Comparison of ENCODE assay signal across 19 cellular contexts in the genomic region with DNA sequence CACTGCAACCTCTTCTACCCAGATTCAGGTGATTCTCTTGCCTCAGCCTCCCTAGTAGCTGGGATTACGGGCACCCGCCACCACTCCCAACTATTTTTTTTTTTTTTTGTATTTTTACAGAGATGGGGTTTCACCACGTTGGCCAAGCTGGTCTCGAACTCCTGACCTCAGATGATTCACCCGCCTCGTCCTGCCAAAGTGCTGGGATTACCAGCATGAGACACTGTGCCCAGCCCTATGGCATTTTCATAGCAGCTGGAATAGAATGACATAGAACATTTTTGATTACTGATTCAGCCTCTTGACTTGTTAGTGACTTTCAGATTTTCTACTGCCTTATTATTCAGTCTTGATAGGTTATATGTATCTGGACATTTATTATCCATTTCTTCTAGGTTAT.
DNase-seq lines count a peak whose midpoint lies in the region; ATAC-seq, FAIRE-seq and TF ChIP-seq lines count a peak whose summit lies in the region.
"Had no signal": no experiment of that assay in that cellular context is flagged by ENCODE, and none has a peak within 500 bp of the region (broad histone marks: within the 10 kb centered on the region; RNA-seq: fewer than 3 reads in every experiment).

No MANE protein-coding gene starts in this region.

- no peaks in the 10 kb centered on the region for H3F3A ChIP-seq in GM23338 (replicated peaks; ENCODE audit: low read depth)

- H3K27me3 ChIP-seq in bronchial epithelial cell (ENCODE audit: control insufficient read depth, insufficient read depth, low read length) = no peaks in the 10 kb centered on the region
- no peaks in the 10 kb centered on the region for H3K27me3 ChIP-seq in GM23338 (ENCODE audit: insufficient read depth)

- no peak overlapping the region for H3K4me2 ChIP-seq in GM23338
- H3K4me2 ChIP-seq: A549 had no signal

- TF ChIP-seq POLR2A in H54 (IDR thresholded peaks at IDR 0.05; ENCODE audit: low read depth, low read length) = no peak

- no peak overlapping the region for H3K4me3 Mint-ChIP-seq in T-cell
- H3K4me3 Mint-ChIP-seq in GM23338 = no peak overlapping the region
- H3K4me3 Mint-ChIP-seq: CD4-positive, alpha-beta T cell; H9 had no signal

- H4K20me1 ChIP-seq in GM23338 (replicated peaks; ENCODE audit: insufficient read depth) = no peaks in the 10 kb centered on the region

- 0 out of 2 replicates have a peak, but pooled peaks cover 5% of the 10 kb centered on the region for H3K9me2 ChIP-seq in GM23338 (ENCODE audit: insufficient read depth)

- H3K36me3 Mint-ChIP-seq in T-cell (no peaks in the 10 kb centered on the region), GM23338 (ENCODE audit: low read depth) (no peaks in the 10 kb centered on the region; the same call in 2 of the 3 replicates)

- H3K9me3 Mint-ChIP-seq in T-cell (peaks cover 19 to 28% (median 21%) of the 10 kb centered on the region in 3 donors), GM23338 (peaks cover 3% of the 10 kb centered on the region; the same call in 2 of the 3 replicates)

- no peak for ATAC-seq in HG02678 (IDR thresholded peaks at IDR 0.05; ENCODE audit: unreplicated experiment)
- ATAC-seq in T-cell (replicated peaks in 1 of 4) = no peak
- no peak for ATAC-seq in GM23338
- ATAC-seq: A549 had no signal

- H3K27ac Mint-ChIP-seq in T-cell = no peak overlapping the region
- no peak overlapping the region for H3K27ac Mint-ChIP-seq in GM23338
- H3K27ac Mint-ChIP-seq: CD4-positive, alpha-beta T cell; H9 had no signal

- FAIRE-seq in H54 (lab: Jason Lieb, UNC) (peak; percentile 36), bronchial epithelial cell (lab: Jason Lieb, UNC) (no peak)
- FAIRE-seq: A549, GM12892 had no signal

- H3K4me3 ChIP-seq in bronchial epithelial cell (ENCODE audit: low read depth, low read length) = no peak overlapping the region
- H3K4me3 ChIP-seq in GM23338 = no peak overlapping the region
- H3K4me3 ChIP-seq: A549 had no signal

- H3K27ac ChIP-seq in GM23338 (ENCODE audit: low read depth) = no peak overlapping the region
- H3K27ac ChIP-seq: 22Rv1, A549, C4-2B had no signal

- H2AFZ ChIP-seq in GM23338 = no peak overlapping the region

- no peak for TF ChIP-seq CTCF in bronchial epithelial cell (IDR thresholded peaks at IDR 0.05; ENCODE audit: insufficient read depth, low read length, severe bottlenecking)
- TF ChIP-seq CTCF in GM23338 (conservative IDR thresholded peaks at IDR 0.05; ENCODE audit: low read depth in 2 of 2) = no peak

- POLR2A ChIA-PET in T-cell (lab: Charles Lee) = no interaction called here

- no peaks in the 10 kb centered on the region for H3K27me3 Mint-ChIP-seq in T-cell
- H3K27me3 Mint-ChIP-seq in GM23338 (ENCODE audit: insufficient read depth, low read depth, poor library complexity) = no peaks in the 10 kb centered on the region
- H3K27me3 Mint-ChIP-seq: CD4-positive, alpha-beta T cell had no signal

- H3K4me1 Mint-ChIP-seq in T-cell (no peaks in the 10 kb centered on the region), GM23338 (peaks cover 6% of the 10 kb centered on the region; the same call in 2 of the 3 replicates)

- no peaks in the 10 kb centered on the region for H3K79me2 ChIP-seq in GM23338 (replicated peaks; ENCODE audit: insufficient read depth)

- CTCF ChIA-PET in T-cell (lab: Charles Lee) = no interaction called here

- no peak for DNase-seq in H54 (ENCODE audit: insufficient read length, low spot score)
- DNase-seq in RKO (ENCODE audit: low spot score) = peak; percentile 17
- peak; percentile 9 for DNase-seq in bronchial epithelial cell (ENCODE audit: low read depth)
- peak; percentile 8 for DNase-seq in kidney tubule cell (ENCODE audit: low spot score)
- DNase-seq in T-cell = no peak
- no peak for DNase-seq in NOMO-1 treated with dmso at 0.1 percent for 144 hours (lab: John Stamatoyannopoulos, UW; ENCODE audit: unreplicated experiment)
- DNase-seq in GM23338 (ENCODE audit: low spot score) = no peak
- DNase-seq: AML-193; CD4-positive, alpha-beta T cell; DMS153; DMS79; GDM1; GOT3; H9 had no signal

- no peaks in the 10 kb centered on the region for H3K4me1 ChIP-seq in GM23338 (ENCODE audit: insufficient read depth)
- H3K4me1 ChIP-seq: A549 had no signal

- H3K36me3 ChIP-seq in bronchial epithelial cell (ENCODE audit: control insufficient read depth, insufficient read depth, low read length) (no peaks in the 10 kb centered on the region), GM23338 (ENCODE audit: insufficient read depth) (no peaks in the 10 kb centered on the region)

TF ChIP-seq in GM23338, 12 proteins besides CTCF, POLR2A, EP300 and RAD21 (continues in another document):
- TF ChIP-seq NANOG (IDR thresholded peaks at IDR 0.05; ENCODE audit: borderline replicate concordance) (no peak), CREB1 (CRISPR knock-in tag; IDR thresholded peaks at IDR 0.05; ENCODE audit: low read depth) (no peak), ZNF114 (CRISPR knock-in tag; IDR thresholded peaks at IDR 0.05) (no peak)
- TF ChIP-seq, protein P1, sequence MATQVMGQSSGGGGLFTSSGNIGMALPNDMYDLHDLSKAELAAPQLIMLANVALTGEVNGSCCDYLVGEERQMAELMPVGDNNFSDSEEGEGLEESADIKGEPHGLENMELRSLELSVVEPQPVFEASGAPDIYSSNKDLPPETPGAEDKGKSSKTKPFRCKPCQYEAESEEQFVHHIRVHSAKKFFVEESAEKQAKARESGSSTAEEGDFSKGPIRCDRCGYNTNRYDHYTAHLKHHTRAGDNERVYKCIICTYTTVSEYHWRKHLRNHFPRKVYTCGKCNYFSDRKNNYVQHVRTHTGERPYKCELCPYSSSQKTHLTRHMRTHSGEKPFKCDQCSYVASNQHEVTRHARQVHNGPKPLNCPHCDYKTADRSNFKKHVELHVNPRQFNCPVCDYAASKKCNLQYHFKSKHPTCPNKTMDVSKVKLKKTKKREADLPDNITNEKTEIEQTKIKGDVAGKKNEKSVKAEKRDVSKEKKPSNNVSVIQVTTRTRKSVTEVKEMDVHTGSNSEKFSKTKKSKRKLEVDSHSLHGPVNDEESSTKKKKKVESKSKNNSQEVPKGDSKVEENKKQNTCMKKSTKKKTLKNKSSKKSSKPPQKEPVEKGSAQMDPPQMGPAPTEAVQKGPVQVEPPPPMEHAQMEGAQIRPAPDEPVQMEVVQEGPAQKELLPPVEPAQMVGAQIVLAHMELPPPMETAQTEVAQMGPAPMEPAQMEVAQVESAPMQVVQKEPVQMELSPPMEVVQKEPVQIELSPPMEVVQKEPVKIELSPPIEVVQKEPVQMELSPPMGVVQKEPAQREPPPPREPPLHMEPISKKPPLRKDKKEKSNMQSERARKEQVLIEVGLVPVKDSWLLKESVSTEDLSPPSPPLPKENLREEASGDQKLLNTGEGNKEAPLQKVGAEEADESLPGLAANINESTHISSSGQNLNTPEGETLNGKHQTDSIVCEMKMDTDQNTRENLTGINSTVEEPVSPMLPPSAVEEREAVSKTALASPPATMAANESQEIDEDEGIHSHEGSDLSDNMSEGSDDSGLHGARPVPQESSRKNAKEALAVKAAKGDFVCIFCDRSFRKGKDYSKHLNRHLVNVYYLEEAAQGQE (IDR thresholded peaks at IDR 0.05; ENCODE audit: unreplicated experiment) = no peak

Comparison
In these comparisons a context has a peak if more than half of its experiments do, and no peak if none do; other contexts are left out.
1. DNase-seq: peak in RKO (single experiment), bronchial epithelial cell (single experiment) and kidney tubule cell (single experiment); none in H54 (single experiment), T-cell (0 of 34), NOMO-1 treated with dmso at 0.1 percent for 144 hours (single experiment) and GM23338 (single experiment).